9 cellular contexts compared by ENCODE assay signal in genomic region chr11:67045314-67045713, GRCh38. TPM values are rescaled to one million over a fixed set of nuclear protein-coding genes. Genes with fewer than 3 reads are reported as not detected.
DNase-seq lines count a peak whose midpoint lies in the region; ATAC-seq and TF ChIP-seq lines count a peak whose summit lies in the region.
"Had no signal": no experiment of that assay in that cellular context is flagged by ENCODE, and none has a peak within 500 bp of the region (broad histone marks: within the 10 kb centered on the region; RNA-seq: fewer than 3 reads in every experiment).

No MANE protein-coding gene starts in this region.

- peaks cover 23% of the 10 kb centered on the region for H4K20me1 ChIP-seq in OCI-LY3 (ENCODE audit: insufficient read depth, low read length)

- TF ChIP-seq POLR2A in GM18505 (IDR thresholded peaks at IDR 0.05; ENCODE audit: borderline replicate concordance, extremely low read depth, insufficient read depth, insufficient read length) (peak; percentile 26), gastrocnemius medialis (IDR thresholded peaks at IDR 0.05) (no peak)

- H3K9ac ChIP-seq in OCI-LY3 (ENCODE audit: low read length) = peak overlapping the region; percentile 93

- no peak for ATAC-seq in GM18505 (IDR thresholded peaks at IDR 0.05; ENCODE audit: unreplicated experiment)
- ATAC-seq in gastrocnemius medialis = peak; percentile 87
- ATAC-seq in HG02981 (IDR thresholded peaks at IDR 0.05; ENCODE audit: unreplicated experiment) = no peak
- no peak for ATAC-seq in GM21529 (IDR thresholded peaks at IDR 0.05; ENCODE audit: unreplicated experiment)

- H3K36me3 ChIP-seq in OCI-LY3 (replicated peaks; ENCODE audit: low read depth, low read length) (peaks cover 22% of the 10 kb centered on the region), gastrocnemius medialis (no peaks in the 10 kb centered on the region)

- in situ Hi-C loops in gastrocnemius medialis (cut with MboI; ENCODE audit: low sequenced_read_pairs in 4 of 4) = no loop called here

- H3K4me3 ChIP-seq in OCI-LY3 (ENCODE audit: low read length) = peak overlapping the region; percentile 85
- H3K4me3 ChIP-seq in gastrocnemius medialis = no peak overlapping the region

- intact Hi-C loops in gastrocnemius medialis (cut with DNase I; ENCODE audit: low total_unique reads) = no loop called here

- H3K9me3 ChIP-seq in OCI-LY3 (ENCODE audit: insufficient read depth, low read length) (no peaks in the 10 kb centered on the region), gastrocnemius medialis (no peaks in the 10 kb centered on the region)

- H3K4me2 ChIP-seq in OCI-LY3 (ENCODE audit: low read length) = peak overlapping the region; percentile 96

- H3K27ac ChIP-seq in OCI-LY3 (ENCODE audit: low read length) = peak overlapping the region; percentile 98
- no peak overlapping the region for H3K27ac ChIP-seq in gastrocnemius medialis

- H3K4me1 ChIP-seq in OCI-LY3 (ENCODE audit: low read length) (peaks cover 51% of the 10 kb centered on the region), gastrocnemius medialis (no peaks in the 10 kb centered on the region)

- DNase-seq in dermis blood vessel endothelial cell (peak; percentile 57), gastrocnemius medialis (peak; percentile 58 to 72), NCI-H2227 treated with DMSO at 0.1 percent for 48 hours (lab: John Stamatoyannopoulos, UW) (no peak), NCI-H1105 treated with DMSO at 0.1 percent for 48 hours (lab: John Stamatoyannopoulos, UW) (no peak)
- DNase-seq: erythroblast had no signal

- TF ChIP-seq CTCF in OCI-LY3 (IDR thresholded peaks at IDR 0.05; ENCODE audit: low read depth, low read length) (peak; percentile 29), gastrocnemius medialis (IDR thresholded peaks at IDR 0.05 in 4 of 5, conservative IDR thresholded peaks at IDR 0.05 in 1 of 5) (no peak)

- no peak overlapping the region for H2AFZ ChIP-seq in OCI-LY3 (ENCODE audit: low read depth, low read length)

- H3K27me3 ChIP-seq in OCI-LY3 (ENCODE audit: low read depth, low read length) = peaks cover 17% of the 10 kb centered on the region
- H3K27me3 ChIP-seq in gastrocnemius medialis = no peaks in the 10 kb centered on the region

- peaks cover 48% of the 10 kb centered on the region for H3K79me2 ChIP-seq in OCI-LY3 (ENCODE audit: low read length)

RNA-seq across cellular contexts. Expression of gene RHOD, which starts 11.3 kb away (rescaled TPM):
- 15.4 and 24.5 TPM in 2 replicates for total RNA-seq in dermis blood vessel endothelial cell
- 10 to 100 TPM; 18.9 to 87.0 (median 24.4) TPM for total RNA-seq in gastrocnemius medialis

RNA-seq across cellular contexts. Expression of gene SYT12, which starts 22.4 kb away (rescaled TPM):
- total RNA-seq in dermis blood vessel endothelial cell (0.09 and 0.17 TPM in 2 replicates), gastrocnemius medialis (under 1 TPM in 2 of 4 donors, not detected in 2; 0.33 to 0.64 TPM)

Comparison
In these comparisons a context has a peak if more than half of its experiments do, and no peak if none do; other contexts are left out.
1. ATAC-seq: peak in gastrocnemius medialis (2 of 2); none in GM18505 (single experiment), HG02981 (single experiment) and GM21529 (single experiment).
2. DNase-seq: peak in dermis blood vessel endothelial cell (single experiment) and gastrocnemius medialis (2 of 2); none in NCI-H2227 treated with DMSO at 0.1 percent for 48 hours (single experiment) and NCI-H1105 treated with DMSO at 0.1 percent for 48 hours (single experiment).